ENCODE assay signal across 13 cellular contexts in genomic region chrX:103357871-103358270, GRCh38. TPM values are rescaled to one million over a fixed set of nuclear protein-coding genes. Genes with fewer than 3 reads are reported as not detected.
DNase-seq lines count a peak whose midpoint lies in the region; ATAC-seq, FAIRE-seq and TF ChIP-seq lines count a peak whose summit lies in the region.
"Had no signal": no experiment of that assay in that cellular context is flagged by ENCODE, and none has a peak within 500 bp of the region (broad histone marks: within the 10 kb centered on the region; RNA-seq: fewer than 3 reads in every experiment).

No MANE protein-coding gene starts in this region.

- H3K79me2 ChIP-seq in Loucy (ENCODE audit: insufficient read depth, low read length): peaks cover 18% of the 10 kb centered on the region; the same call in 1 of the 2 replicates

- no peaks in the 10 kb centered on the region for H3K27me3 ChIP-seq in Loucy (ENCODE audit: insufficient read depth, low read length, poor library complexity, severe bottlenecking)
- H3K27me3 ChIP-seq: tibial artery had no signal

- TF ChIP-seq CTCF in AG10803 (conservative IDR thresholded peaks at IDR 0.05; ENCODE audit: low read length): no peak
- no peak for TF ChIP-seq CTCF in Loucy (conservative IDR thresholded peaks at IDR 0.05; ENCODE audit: low read length)
- no peak for TF ChIP-seq CTCF in neural crest cell (conservative IDR thresholded peaks at IDR 0.05)

- no peak for TF ChIP-seq POLR2A in H54 (IDR thresholded peaks at IDR 0.05; ENCODE audit: low read depth, low read length)

- no peaks in the 10 kb centered on the region for H3K36me3 ChIP-seq in Loucy (ENCODE audit: insufficient read depth, low read length)
- H3K36me3 ChIP-seq: tibial artery had no signal

- H3K36me3 Mint-ChIP-seq in neural crest cell (ENCODE audit: low read depth): peaks cover 8% of the 10 kb centered on the region

- peak; percentile 15 for FAIRE-seq in endometrium (lab: Jason Lieb, UNC)
- FAIRE-seq in H54 (lab: Jason Lieb, UNC): no peak

- peak overlapping the region; percentile 89 for H3K4me2 ChIP-seq in Loucy (ENCODE audit: low read depth, low read length, poor library complexity, severe bottlenecking)

- H3K4me3 ChIP-seq in AG10803 (ENCODE audit: low read length) (peak overlapping the region; percentile 84), Loucy (ENCODE audit: low read length, poor library complexity, severe bottlenecking) (peak overlapping the region; percentile 96)

- peak overlapping the region; percentile 94 for H3K9ac ChIP-seq in Loucy (ENCODE audit: low read depth, low read length, poor library complexity, severe bottlenecking)

- ATAC-seq in HG02973 (IDR thresholded peaks at IDR 0.05; ENCODE audit: unreplicated experiment): no peak
- ATAC-seq: activated T-cell treated with anti-CD3 and anti-CD28 coated beads, Interleukin-2, amount 50 U/mL, for 4 hours had no signal

- peaks cover under 1% of the 10 kb centered on the region for H3K9me3 Mint-ChIP-seq in neural crest cell
- H3K9me3 Mint-ChIP-seq: activated T-cell treated with anti-CD3 and anti-CD28 coated beads, Interleukin-2, amount 50 U/mL, for 4 hours; CD4-positive, alpha-beta T cell had no signal

- H3K4me1 Mint-ChIP-seq in neural crest cell: peaks cover 23% of the 10 kb centered on the region

- no peaks in the 10 kb centered on the region for H3F3A ChIP-seq in Loucy (ENCODE audit: low read depth)

- no peak overlapping the region for H2AFZ ChIP-seq in Loucy (ENCODE audit: low read length)

- DNase-seq in AG10803 (ENCODE audit: low read depth): no peak
- no peak for DNase-seq in neural crest cell (ENCODE audit: low read depth, low spot score)
- no peak for DNase-seq in H54 (ENCODE audit: insufficient read length, low spot score)
- no peak for DNase-seq in activated CD8-positive, alpha-beta memory T cell treated with anti-CD3 and anti-CD28 coated beads for 24 hours
- DNase-seq in T-helper 2 cell: no peak
- DNase-seq: activated T-cell treated with anti-CD3 and anti-CD28 coated beads, Interleukin-2, amount 50 U/mL, for 4 hours; CD4-positive, alpha-beta T cell; cortex of kidney; NCI-H187 treated with DMSO at 0.1 percent for 48 hours; tibial artery had no signal

- H4K20me1 ChIP-seq in Loucy (ENCODE audit: insufficient read depth, low read length, poor library complexity, severe bottlenecking): no peaks in the 10 kb centered on the region

- no peak overlapping the region for H3K27ac Mint-ChIP-seq in neural crest cell (ENCODE audit: unreplicated experiment)
- H3K27ac Mint-ChIP-seq: CD4-positive, alpha-beta T cell had no signal

- peaks cover 12% of the 10 kb centered on the region for H3K4me1 ChIP-seq in Loucy (ENCODE audit: insufficient read depth, low read length, poor library complexity, severe bottlenecking)
- H3K4me1 ChIP-seq: tibial artery had no signal

- no peaks in the 10 kb centered on the region for H3K9me2 ChIP-seq in Loucy (replicated peaks; ENCODE audit: low read depth, low read length)

- H3K9me3 ChIP-seq in Loucy (ENCODE audit: insufficient read depth, low read depth, low read length): no peaks in the 10 kb centered on the region
- H3K9me3 ChIP-seq: tibial artery had no signal

- no peaks in the 10 kb centered on the region for H3K27me3 Mint-ChIP-seq in neural crest cell (ENCODE audit: low read depth)

- peak overlapping the region; percentile 99 for H3K4me3 Mint-ChIP-seq in neural crest cell
- H3K4me3 Mint-ChIP-seq: CD4-positive, alpha-beta T cell had no signal

RNA-seq across cellular contexts. Expression of gene TCEAL9, which starts 1.6 kb away (rescaled TPM):
- 42.8 and 46.4 TPM in 2 replicates for total RNA-seq in neural crest cell
- total RNA-seq: CD4-positive, alpha-beta T cell had no signal

RNA-seq across cellular contexts. Expression of gene BEX3, which starts 18.5 kb away (rescaled TPM):
- 310 and 334 TPM in 2 replicates for total RNA-seq in neural crest cell

RNA-seq across cellular contexts. Expression of gene TCEAL7, which starts 27.8 kb away (rescaled TPM):
- 15.3 and 18.9 TPM in 2 replicates for total RNA-seq in neural crest cell
- total RNA-seq: activated T-cell treated with anti-CD3 and anti-CD28 coated beads, Interleukin-2, amount 50 U/mL, for 4 hours; CD4-positive, alpha-beta T cell had no signal

RNA-seq across cellular contexts. Expression of gene BEX2, which starts 47.1 kb away (rescaled TPM):
- total RNA-seq in neural crest cell: 19.2 and 21.4 TPM in 2 replicates
